11 cellular contexts compared by ENCODE assay signal in the genomic region with DNA sequence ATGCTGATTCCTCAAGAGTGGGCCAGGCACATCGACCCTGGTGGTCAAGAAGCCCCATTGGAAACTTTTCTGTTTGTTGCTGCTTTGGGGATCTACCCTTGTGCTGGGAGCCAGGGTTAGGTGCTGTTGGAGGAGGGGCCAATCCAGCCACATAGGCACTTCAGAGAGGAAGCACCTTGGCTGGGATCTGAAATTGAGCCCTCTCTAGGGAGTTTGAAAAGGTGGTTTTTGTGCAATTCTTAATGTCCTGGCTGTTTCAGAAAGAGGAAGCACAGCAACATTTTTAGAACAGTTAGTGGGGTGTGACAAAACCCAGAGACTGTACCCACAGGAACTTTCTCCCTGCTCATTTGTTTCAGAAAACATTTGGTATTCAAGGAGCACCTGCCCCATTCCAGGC. TPM values are rescaled to one million over a fixed set of nuclear protein-coding genes. Genes with fewer than 3 reads are reported as not detected.
DNase-seq lines count a peak whose midpoint lies in the region; ATAC-seq lines count a peak whose summit lies in the region.
"Had no signal": no experiment of that assay in that cellular context is flagged by ENCODE, and none has a peak within 500 bp of the region (broad histone marks: within the 10 kb centered on the region; RNA-seq: fewer than 3 reads in every experiment).

No MANE protein-coding gene starts in this region.

- POLR2A ChIA-PET in naive thymus-derived CD4-positive, alpha-beta T cell (lab: Charles Lee) = no interaction called here

- ATAC-seq in GM19023 (IDR thresholded peaks at IDR 0.05; ENCODE audit: unreplicated experiment) (peak; percentile 65), HG02623 (IDR thresholded peaks at IDR 0.05; ENCODE audit: unreplicated experiment) (peak; percentile 82), HG03565 (IDR thresholded peaks at IDR 0.05; ENCODE audit: unreplicated experiment) (peak; percentile 77)
- ATAC-seq in naive thymus-derived CD4-positive, alpha-beta T cell = peak; percentile 53
- ATAC-seq: lower lobe of right lung had no signal

- intact Hi-C loops in naive thymus-derived CD4-positive, alpha-beta T cell (cut with micrococcal nuclease) = no loop called here

- no peak for DNase-seq in naive thymus-derived CD4-positive, alpha-beta T cell
- no peak for DNase-seq in amniotic stem cell (lab: John Stamatoyannopoulos, UW)
- no peak for DNase-seq in activated naive CD4-positive, alpha-beta T cell treated with Interleukin-2 at 50 U/mL for 16 hours
- DNase-seq in H4 (ENCODE audit: low spot score) = no peak
- DNase-seq: lower lobe of right lung, NCI-H1048, thyroid gland had no signal

- H3K36me3 ChIP-seq in naive thymus-derived CD4-positive, alpha-beta T cell (ENCODE audit: control insufficient read depth in 2 of 3, insufficient read depth in 3 of 3, low read length in 3 of 3) = no peaks in the 10 kb centered on the region
- H3K36me3 ChIP-seq: lower lobe of right lung, thyroid gland had no signal

- CTCF ChIA-PET in naive thymus-derived CD4-positive, alpha-beta T cell (lab: Charles Lee) = no interaction called here

- no peak overlapping the region for H3K4me3 ChIP-seq in naive thymus-derived CD4-positive, alpha-beta T cell (ENCODE audit: low read length)
- H3K4me3 ChIP-seq: lower lobe of right lung, thyroid gland had no signal

- H3K9me3 Mint-ChIP-seq in naive thymus-derived CD4-positive, alpha-beta T cell = peaks cover 0 to 4% (median 0%) of the 10 kb centered on the region in 11 donors
- H3K9me3 Mint-ChIP-seq: activated naive CD4-positive, alpha-beta T cell treated with anti-CD3 and anti-CD28 coated beads, Interleukin-2, amount 50 U/mL, for 24 hours had no signal

- H3K27ac ChIP-seq in naive thymus-derived CD4-positive, alpha-beta T cell (ENCODE audit: low read depth, low read length) = no peak overlapping the region
- H3K27ac ChIP-seq: lower lobe of right lung, thyroid gland had no signal

- no peaks in the 10 kb centered on the region for H3K36me3 Mint-ChIP-seq in naive thymus-derived CD4-positive, alpha-beta T cell
- H3K36me3 Mint-ChIP-seq: activated naive CD4-positive, alpha-beta T cell treated with anti-CD3 and anti-CD28 coated beads, Interleukin-2, amount 50 U/mL, for 24 hours had no signal

- H3K4me1 Mint-ChIP-seq in naive thymus-derived CD4-positive, alpha-beta T cell = peaks cover 0 to 24% (median 0%) of the 10 kb centered on the region in 7 donors
- H3K4me1 Mint-ChIP-seq: activated naive CD4-positive, alpha-beta T cell treated with anti-CD3 and anti-CD28 coated beads, Interleukin-2, amount 50 U/mL, for 24 hours had no signal

- no peaks in the 10 kb centered on the region for H3K4me1 ChIP-seq in naive thymus-derived CD4-positive, alpha-beta T cell (ENCODE audit: control insufficient read depth in 2 of 2, insufficient read depth in 2 of 2, low read length in 2 of 2)
- H3K4me1 ChIP-seq: lower lobe of right lung, thyroid gland had no signal

- no peak overlapping the region for H3K4me3 Mint-ChIP-seq in naive thymus-derived CD4-positive, alpha-beta T cell
- H3K4me3 Mint-ChIP-seq: activated naive CD4-positive, alpha-beta T cell treated with anti-CD3 and anti-CD28 coated beads, Interleukin-2, amount 50 U/mL, for 24 hours had no signal

- peaks cover 3 to 25% (median 14%) of the 10 kb centered on the region in 5 donors for H3K27me3 Mint-ChIP-seq in naive thymus-derived CD4-positive, alpha-beta T cell

- H3K27me3 ChIP-seq in naive thymus-derived CD4-positive, alpha-beta T cell (ENCODE audit: control insufficient read depth in 2 of 2, insufficient read depth in 2 of 2, low read length in 2 of 2) = no peaks in the 10 kb centered on the region
- H3K27me3 ChIP-seq: thyroid gland had no signal

- H3K27ac Mint-ChIP-seq in naive thymus-derived CD4-positive, alpha-beta T cell = no peak overlapping the region

- H3K9me3 ChIP-seq in naive thymus-derived CD4-positive, alpha-beta T cell (ENCODE audit: control insufficient read depth in 2 of 3, low read length in 3 of 3) = no peaks in the 10 kb centered on the region
- H3K9me3 ChIP-seq: lower lobe of right lung, thyroid gland had no signal

RNA-seq across cellular contexts. Expression of gene BEND5, which starts 17.2 kb away (rescaled TPM):
- total RNA-seq in naive thymus-derived CD4-positive, alpha-beta T cell = 10 to 100 TPM in 2 of 5 experiments, 1 to 10 TPM in 3; 5.6 to 12.6 (median 9.9) TPM
- 1 to 10 TPM; 3.6 to 8.4 TPM for polyA plus RNA-seq in naive thymus-derived CD4-positive, alpha-beta T cell
- total RNA-seq in H4 (2014; rRNA removed; shearing (Covaris generic)) = 0.16 and 1.6 TPM in 2 replicates
